11 cellular contexts compared by ENCODE assay signal in genomic region chr10:102752266-102752930, GRCh38. TPM values are rescaled to one million over a fixed set of nuclear protein-coding genes. Genes with fewer than 3 reads are reported as not detected.
A peak's percentile ranks its signal among the peaks of the same experiment; 100 is the strongest.
DNase-seq lines count a peak whose midpoint lies in the region; ATAC-seq, FAIRE-seq and TF ChIP-seq lines count a peak whose summit lies in the region.
"Had no signal": no experiment of that assay in that cellular context is flagged by ENCODE, and none has a peak within 500 bp of the region (broad histone marks: within the 10 kb centered on the region; RNA-seq: fewer than 3 reads in every experiment).

No MANE protein-coding gene starts in this region.

- peak; percentile 91 for DNase-seq in BJ (ENCODE audit: low read depth)
- DNase-seq in left cardiac atrium, result no peak
- DNase-seq in psoas muscle, result no peak
- no peak for DNase-seq in SKM-1 (lab: John Stamatoyannopoulos, UW; ENCODE audit: unreplicated experiment)
- no peak for DNase-seq in CD1c-positive myeloid dendritic cell (ENCODE audit: extremely low spot score)
- DNase-seq in LoVo (ENCODE audit: low spot score), result no peak
- DNase-seq in H54 (ENCODE audit: insufficient read length, low spot score), result no peak
- DNase-seq: NCI-H187 treated with DMSO at 0.1 percent for 48 hours, T1000 had no signal

- peak overlapping the region; percentile 64 for H3K27ac Mint-ChIP-seq in activated T-helper 17 cell treated with anti-CD3 and anti-CD28 coated beads, Interleukin-2, amount 50 U/mL, for 72 hours

- H3K9me3 ChIP-seq in psoas muscle, result no peaks in the 10 kb centered on the region

- H3K9me3 Mint-ChIP-seq in activated T-helper 17 cell treated with anti-CD3 and anti-CD28 coated beads, Interleukin-2, amount 50 U/mL, for 72 hours, result no peaks in the 10 kb centered on the region
- H3K9me3 Mint-ChIP-seq: central memory CD8-positive, alpha-beta T cell had no signal

- H3K4me3 ChIP-seq in BJ (ENCODE audit: low read depth, low read length) (no peak overlapping the region), psoas muscle (no peak overlapping the region)

- TF ChIP-seq POLR2A in H54 (IDR thresholded peaks at IDR 0.05; ENCODE audit: low read depth, low read length), result no peak

- H3K4me1 Mint-ChIP-seq in activated T-helper 17 cell treated with anti-CD3 and anti-CD28 coated beads, Interleukin-2, amount 50 U/mL, for 72 hours, result peaks cover 23% of the 10 kb centered on the region

- peaks cover 10% of the 10 kb centered on the region for H3K36me3 Mint-ChIP-seq in activated T-helper 17 cell treated with anti-CD3 and anti-CD28 coated beads, Interleukin-2, amount 50 U/mL, for 72 hours (ENCODE audit: low read depth)

- intact Hi-C loops in left cardiac atrium (cut with DNase I) (loop anchor here in 1 of 2 donors (5.0 kb wide), 1 partner anchor 65 kb away; no protein-coding TSS in a partner anchor), psoas muscle (cut with DNase I) (no loop called here)

- TF ChIP-seq CTCF in BJ (IDR thresholded peaks at IDR 0.05; ENCODE audit: insufficient read depth, low read depth, low read length), result no peak
- TF ChIP-seq CTCF in psoas muscle (IDR thresholded peaks at IDR 0.05), result no peak

- POLR2A ChIA-PET in BJ (lab: Charles Lee), result no interaction called here

- ATAC-seq in activated T-helper 17 cell treated with anti-CD3 and anti-CD28 coated beads, Interleukin-2, amount 50 U/mL, for 72 hours (replicated peaks), result no peak
- ATAC-seq in left cardiac atrium, result peak; percentile 77 to 83
- peak; percentile 76 to 89 (median 84) for ATAC-seq in psoas muscle

- H3K4me3 Mint-ChIP-seq in activated T-helper 17 cell treated with anti-CD3 and anti-CD28 coated beads, Interleukin-2, amount 50 U/mL, for 72 hours, result peak overlapping the region; percentile 31
- H3K4me3 Mint-ChIP-seq: central memory CD8-positive, alpha-beta T cell had no signal

- peak overlapping the region; percentile 77 for H3K27ac ChIP-seq in psoas muscle

- H3K36me3 ChIP-seq in BJ (ENCODE audit: control insufficient read depth, insufficient read depth, low read length) (no peaks in the 10 kb centered on the region), psoas muscle (ENCODE audit: insufficient read depth in 1 of 2, low read depth in 1 of 2) (no peaks in the 10 kb centered on the region)

- no peaks in the 10 kb centered on the region for H3K27me3 Mint-ChIP-seq in activated T-helper 17 cell treated with anti-CD3 and anti-CD28 coated beads, Interleukin-2, amount 50 U/mL, for 72 hours
- H3K27me3 Mint-ChIP-seq: central memory CD8-positive, alpha-beta T cell had no signal

- H3K27me3 ChIP-seq in BJ (ENCODE audit: control insufficient read depth, insufficient read depth, low read length) (no peaks in the 10 kb centered on the region), psoas muscle (ENCODE audit: insufficient read depth in 3 of 3, low read length in 2 of 3) (no peaks in the 10 kb centered on the region)

- 52 to 70% (median 54%) methylated on average over 9 of the region's 9 CpGs for WGBS in psoas muscle, 3 donors

- peaks cover 25% of the 10 kb centered on the region for H3K4me1 ChIP-seq in psoas muscle

- CTCF ChIA-PET in BJ (lab: Yijun Ruan, JAX), result interaction anchor here (0.6 to 3.0 kb wide), 17 partner anchors 8 to 486 kb away, joined by 3 to 24 read pairs (median 3); partner anchors contain the start of gene WBP1L

- FAIRE-seq in H54 (lab: Jason Lieb, UNC), result no peak

RNA-seq across cellular contexts. Expression of gene WBP1L, which starts 8.7 kb away (rescaled TPM):
- polyA plus RNA-seq in BJ (2011; rRNA removed) (45.3 and 52.4 TPM in 2 replicates), psoas muscle (10 to 100 TPM; 26.4 to 56.4 (median 54.1) TPM)
- polyA minus RNA-seq in BJ (2011; rRNA and poly(A)+ RNA removed), result 45.2 and 70.0 TPM in 2 replicates
- total RNA-seq in activated T-helper 17 cell treated with anti-CD3 and anti-CD28 coated beads, Interleukin-2, amount 50 U/mL, for 72 hours, result 10 to 100 TPM; 18.4 to 24.8 TPM
- total RNA-seq in left cardiac atrium (10 to 100 TPM; 30.6 to 41.1 TPM), psoas muscle (10 to 100 TPM; 47.2 to 77.2 (median 54.5) TPM)

RNA-seq across cellular contexts. Expression of gene SFXN2, which starts 38.0 kb away (rescaled TPM):
- polyA plus RNA-seq in BJ (2011; rRNA removed), result 4.3 and 5.6 TPM in 2 replicates
- polyA minus RNA-seq in BJ (2011; rRNA and poly(A)+ RNA removed), result 4.9 and 11.6 TPM in 2 replicates
- 10 to 100 TPM; 18.0 to 28.0 TPM for total RNA-seq in activated T-helper 17 cell treated with anti-CD3 and anti-CD28 coated beads, Interleukin-2, amount 50 U/mL, for 72 hours
- total RNA-seq in left cardiac atrium, result 1 to 10 TPM; 3.2 to 4.0 TPM
- total RNA-seq in psoas muscle, result 1 to 10 TPM; 1.2 to 3.2 (median 2.0) TPM
- 1 to 10 TPM in 2 of 3 donors, under 1 TPM in 1; 0.45 to 1.7 (median 1.5) TPM for polyA plus RNA-seq in psoas muscle

RNA-seq across cellular contexts. Expression of gene ARL3, which starts 38.2 kb away (rescaled TPM):
- 8.1 and 10.8 TPM in 2 replicates for polyA plus RNA-seq in BJ (2011; rRNA removed)
- 1.9 TPM in 2 replicates for polyA minus RNA-seq in BJ (2011; rRNA and poly(A)+ RNA removed)
- 10 to 100 TPM; 14.3 to 14.7 TPM for total RNA-seq in activated T-helper 17 cell treated with anti-CD3 and anti-CD28 coated beads, Interleukin-2, amount 50 U/mL, for 72 hours
- 10 to 100 TPM; 12.0 to 12.4 TPM for total RNA-seq in left cardiac atrium
- total RNA-seq in psoas muscle, result 1 to 10 TPM; 2.8 to 5.3 (median 3.3) TPM
- polyA plus RNA-seq in psoas muscle, result 1 to 10 TPM; 3.4 to 6.5 (median 4.9) TPM
